ENCODE assay signal across 18 cellular contexts in genomic region chr2:187920511-187920910, GRCh38.
A peak's percentile ranks its signal among the peaks of the same experiment; 100 is the strongest.
DNase-seq lines count a peak whose midpoint lies in the region; ATAC-seq, FAIRE-seq and TF ChIP-seq lines count a peak whose summit lies in the region.
"Had no signal": no experiment of that assay in that cellular context is flagged by ENCODE, and none has a peak within 500 bp of the region (broad histone marks: within the 10 kb centered on the region; RNA-seq: fewer than 3 reads in every experiment).

No MANE protein-coding gene starts in this region.

- no peaks in the 10 kb centered on the region for H4K20me1 ChIP-seq in GM23338 (replicated peaks; ENCODE audit: insufficient read depth)
- H4K20me1 ChIP-seq: BLaER1 treated with 17β-estradiol and CSF1 and Interleukin-3, amounts not matched to agents 10 nM and 100 nM had no signal

- peak; percentile 31 for FAIRE-seq in colon (lab: Jason Lieb, UNC)
- FAIRE-seq: GM12892, GM18507, HepG2 had no signal

- H3K9me2 ChIP-seq in GM23338 (ENCODE audit: insufficient read depth) = no peaks in the 10 kb centered on the region; the same call in 1 of the 2 replicates

- ATAC-seq in GM23338 = no peak
- ATAC-seq in GM18907 (IDR thresholded peaks at IDR 0.05; ENCODE audit: unreplicated experiment) = no peak
- ATAC-seq: CD8-positive, alpha-beta T cell; HepG2 had no signal

- no peaks in the 10 kb centered on the region for H3K4me1 ChIP-seq in GM23338 (ENCODE audit: insufficient read depth)
- H3K4me1 ChIP-seq: BLaER1 treated with 17β-estradiol and CSF1 and Interleukin-3, amounts not matched to agents 10 nM and 100 nM had no signal

- no peaks in the 10 kb centered on the region for H3K79me2 ChIP-seq in GM23338 (replicated peaks; ENCODE audit: insufficient read depth)

- H3K4me1 Mint-ChIP-seq in GM23338 (no peaks in the 10 kb centered on the region), mesothelial cell of epicardium (no peaks in the 10 kb centered on the region)
- H3K4me1 Mint-ChIP-seq: B cell, H9, IgD-negative memory B cell had no signal

- no peaks in the 10 kb centered on the region for H3K27me3 ChIP-seq in GM23338 (ENCODE audit: insufficient read depth)
- H3K27me3 ChIP-seq: BLaER1 treated with 17β-estradiol and CSF1 and Interleukin-3, amounts not matched to agents 10 nM and 100 nM had no signal

- H3K27ac Mint-ChIP-seq in GM23338 (0 out of 2 replicates have a peak overlapping the region, but pooled peaks have one; percentile 3), mesothelial cell of epicardium (no peak overlapping the region)
- H3K27ac Mint-ChIP-seq: B cell; CD8-positive, alpha-beta T cell; H9; IgD-negative memory B cell had no signal

- H3K4me2 ChIP-seq in GM23338 = no peak overlapping the region
- H3K4me2 ChIP-seq: BLaER1 treated with 17β-estradiol and CSF1 and Interleukin-3, amounts not matched to agents 10 nM and 100 nM had no signal

- DNase-seq in GM23338 (ENCODE audit: low spot score) = no peak
- DNase-seq in iris pigment epithelial cell (ENCODE audit: low read depth) = peak; percentile 12
- DNase-seq in mesothelial cell of epicardium (ENCODE audit: low spot score in 2 of 2, unreplicated experiment in 2 of 2) = no peak
- no peak for DNase-seq in activated effector memory CD4-positive, alpha-beta T cell treated with anti-CD3 and anti-CD28 coated beads, Interleukin-2, amount 50 U/mL, for 16 hours
- DNase-seq: Calu3; CD8-positive, alpha-beta T cell; DMS79 treated with DMSO at 0.1 percent for 48 hours; EL; GOT3; H9 had no signal

- no peaks in the 10 kb centered on the region for H3F3A ChIP-seq in GM23338 (replicated peaks; ENCODE audit: low read depth)

- H3K36me3 ChIP-seq in GM23338 (ENCODE audit: insufficient read depth) = no peaks in the 10 kb centered on the region
- H3K36me3 ChIP-seq: BLaER1 treated with 17β-estradiol and CSF1 and Interleukin-3, amounts not matched to agents 10 nM and 100 nM had no signal

- H3K36me3 Mint-ChIP-seq in GM23338 (ENCODE audit: low read depth) (no peaks in the 10 kb centered on the region), mesothelial cell of epicardium (no peaks in the 10 kb centered on the region)
- H3K36me3 Mint-ChIP-seq: CD8-positive, alpha-beta T cell; IgD-negative memory B cell had no signal

- TF ChIP-seq CTCF in GM23338 (conservative IDR thresholded peaks at IDR 0.05; ENCODE audit: low read depth in 2 of 2) (no peak), mesothelial cell of epicardium (IDR thresholded peaks at IDR 0.05; ENCODE audit: unreplicated experiment) (no peak)

- no peak overlapping the region for H3K27ac ChIP-seq in GM23338 (ENCODE audit: low read depth)
- H3K27ac ChIP-seq: BLaER1 treated with 17β-estradiol and CSF1 and Interleukin-3, amounts not matched to agents 10 nM and 100 nM had no signal

- H3K4me3 ChIP-seq in GM23338 = no peak overlapping the region
- H3K4me3 ChIP-seq: BLaER1 treated with 17β-estradiol and CSF1 and Interleukin-3, amounts not matched to agents 10 nM and 100 nM had no signal

- H2AFZ ChIP-seq in GM23338 = no peak overlapping the region

- H3K27me3 Mint-ChIP-seq in GM23338 (ENCODE audit: insufficient read depth, low read depth, poor library complexity) (no peaks in the 10 kb centered on the region), mesothelial cell of epicardium (ENCODE audit: low read depth) (no peaks in the 10 kb centered on the region)
- H3K27me3 Mint-ChIP-seq: B cell, IgD-negative memory B cell had no signal

- no peak overlapping the region for H3K4me3 Mint-ChIP-seq in GM23338
- no peak overlapping the region for H3K4me3 Mint-ChIP-seq in mesothelial cell of epicardium
- H3K4me3 Mint-ChIP-seq: B cell; CD8-positive, alpha-beta T cell; H9; IgD-negative memory B cell had no signal

- H3K9me3 Mint-ChIP-seq in GM23338 (no peaks in the 10 kb centered on the region), mesothelial cell of epicardium (peaks cover 4% of the 10 kb centered on the region)
- H3K9me3 Mint-ChIP-seq: CD8-positive, alpha-beta T cell; H9 had no signal

TF ChIP-seq in GM23338, 12 proteins besides CTCF, POLR2A, EP300 and RAD21 (continues in another document):
- no peak for TF ChIP-seq JUNB (IDR thresholded peaks at IDR 0.05; ENCODE audit: unreplicated experiment)
- TF ChIP-seq ZNF114 (CRISPR knock-in tag; IDR thresholded peaks at IDR 0.05) = no peak
- TF ChIP-seq STAT1 (IDR thresholded peaks at IDR 0.05; ENCODE audit: unreplicated experiment) = no peak
- TF ChIP-seq POLR2AphosphoS5 (IDR thresholded peaks at IDR 0.05; ENCODE audit: low read depth) = no peak
- no peak for TF ChIP-seq EZH2phosphoT487 (IDR thresholded peaks at IDR 0.05; ENCODE audit: unreplicated experiment)
- TF ChIP-seq ETS1 (IDR thresholded peaks at IDR 0.05) = no peak
- no peak for TF ChIP-seq NANOG (IDR thresholded peaks at IDR 0.05; ENCODE audit: borderline replicate concordance)
- no peak for TF ChIP-seq REST (IDR thresholded peaks at IDR 0.05; ENCODE audit: unreplicated experiment)
- no peak for TF ChIP-seq CREB1 (CRISPR knock-in tag; IDR thresholded peaks at IDR 0.05; ENCODE audit: low read depth)
- no peak for TF ChIP-seq EZH2 (IDR thresholded peaks at IDR 0.05; ENCODE audit: low read depth, unreplicated experiment)
